In genomic region chr6:111566873-111567517, GRCh38 we compare ENCODE assay signal across 10 cellular contexts. TPM values are rescaled to one million over a fixed set of nuclear protein-coding genes. Genes with fewer than 3 reads are reported as not detected.
DNase-seq lines count a peak whose midpoint lies in the region; ATAC-seq, FAIRE-seq and TF ChIP-seq lines count a peak whose summit lies in the region.
"Had no signal": no experiment of that assay in that cellular context is flagged by ENCODE, and none has a peak within 500 bp of the region (broad histone marks: within the 10 kb centered on the region; RNA-seq: fewer than 3 reads in every experiment).

No MANE protein-coding gene starts in this region.

- H3K9me3 ChIP-seq in keratinocyte (ENCODE audit: control insufficient read depth, low read depth, low read length) (no peaks in the 10 kb centered on the region), tibial artery (no peaks in the 10 kb centered on the region), spleen (no peaks in the 10 kb centered on the region)

- 7 to 18% (median 16%) methylated on average over 19 of the region's 19 CpGs for WGBS in spleen, 5 donors

- FAIRE-seq in keratinocyte (lab: Jason Lieb, UNC): peak; percentile 69
- FAIRE-seq: TTC549 had no signal

- H3K4me1 ChIP-seq in ACC112 (ENCODE audit: control insufficient read depth, insufficient read depth, low read length, unreplicated experiment): peaks cover 41% of the 10 kb centered on the region
- peaks cover 42% of the 10 kb centered on the region for H3K4me1 ChIP-seq in keratinocyte (ENCODE audit: control insufficient read depth, extremely low read depth, insufficient read depth, low read length)
- peaks cover 6 to 68% (median 38%) of the 10 kb centered on the region in 4 donors for H3K4me1 ChIP-seq in tibial artery
- H3K4me1 ChIP-seq in spleen: peaks cover 6 to 43% (median 25%) of the 10 kb centered on the region in 6 donors

- no peak for ATAC-seq in WTC11
- ATAC-seq in HG02642 (IDR thresholded peaks at IDR 0.05; ENCODE audit: poor library complexity, unreplicated experiment): no peak

- no peaks in the 10 kb centered on the region for H4K20me1 ChIP-seq in keratinocyte (ENCODE audit: control insufficient read depth, extremely low read depth, insufficient read depth, low read length)

- peak; percentile 66 to 73 for DNase-seq in Kasumi-1 (lab: John Stamatoyannopoulos, UW)
- no peak for DNase-seq in WTC11 (ENCODE audit: low spot score)
- no peak for DNase-seq in keratinocyte (ENCODE audit: low read depth, low spot score)
- no peak for DNase-seq in tibial artery
- no peak for DNase-seq in activated CD8-positive, alpha-beta memory T cell treated with anti-CD3 and anti-CD28 coated beads for 24 hours
- DNase-seq in spleen: no peak

- no peak overlapping the region for H3K4me3 Mint-ChIP-seq in WTC11

- H3K27me3 Mint-ChIP-seq in WTC11 (ENCODE audit: low read depth): no peaks in the 10 kb centered on the region

- H3K27me3 ChIP-seq in ACC112 (ENCODE audit: insufficient read depth, low read length) (no peaks in the 10 kb centered on the region), keratinocyte (ENCODE audit: control insufficient read depth, extremely low read depth, insufficient read depth, low read length) (no peaks in the 10 kb centered on the region), tibial artery (no peaks in the 10 kb centered on the region), spleen (replicated peaks in 1 of 7) (no peaks in the 10 kb centered on the region)

- H3K9ac ChIP-seq in keratinocyte (ENCODE audit: control insufficient read depth, extremely low read depth, insufficient read depth, low read length): peak overlapping the region; percentile 52
- H3K9ac ChIP-seq: parathyroid adenoma had no signal

- H3K27ac ChIP-seq in ACC112 (ENCODE audit: low read depth, low read length) (peak overlapping the region; percentile 95; the same call in 1 of the 2 replicates), keratinocyte (ENCODE audit: control insufficient read depth, insufficient read depth, low read length) (peak overlapping the region; percentile 72), tibial artery (peak overlapping the region; percentile 79 to 82), spleen (peak overlapping the region in 3 of 8 donors; percentile 4 to 25 (median 17))
- H3K27ac ChIP-seq: parathyroid adenoma had no signal

- H2AFZ ChIP-seq in ACC112 (ENCODE audit: low read length, unreplicated experiment): no peak overlapping the region
- no peak overlapping the region for H2AFZ ChIP-seq in keratinocyte (ENCODE audit: control insufficient read depth, low read length)
- H2AFZ ChIP-seq: parathyroid adenoma had no signal

- TF ChIP-seq CTCF in WTC11 (IDR thresholded peaks at IDR 0.05): no peak
- no peak for TF ChIP-seq CTCF in keratinocyte (optimal IDR thresholded peaks at IDR 0.05 in 1 of 3, IDR thresholded peaks at IDR 0.05 in 1 of 3, conservative IDR thresholded peaks at IDR 0.05 in 1 of 3; ENCODE audit: extremely low read depth in 1 of 3, insufficient read depth in 2 of 3, low read length in 3 of 3)
- TF ChIP-seq CTCF in tibial artery (IDR thresholded peaks at IDR 0.05): no peak
- TF ChIP-seq CTCF in spleen (IDR thresholded peaks at IDR 0.05 in 8 of 11, conservative IDR thresholded peaks at IDR 0.05 in 3 of 11): no peak

- peak overlapping the region; percentile 45 for H3K4me2 ChIP-seq in keratinocyte (ENCODE audit: control insufficient read depth, extremely low read depth, insufficient read depth, low read depth, low read length)

- H3K36me3 ChIP-seq in ACC112 (ENCODE audit: insufficient read depth, low read length) (peaks cover 35% of the 10 kb centered on the region), keratinocyte (ENCODE audit: control insufficient read depth in 2 of 2, extremely low read depth in 1 of 2, insufficient read depth in 2 of 2, low read length in 2 of 2) (peaks cover 45 to 76% of the 10 kb centered on the region in 2 experiments), tibial artery (peaks cover 14 to 38% (median 26%) of the 10 kb centered on the region in 3 donors), spleen (peaks cover 0 to 83% (median 8%) of the 10 kb centered on the region in 6 donors)

- H3K9me3 Mint-ChIP-seq in WTC11: no peaks in the 10 kb centered on the region

- H3K36me3 Mint-ChIP-seq in WTC11: peaks cover 47% of the 10 kb centered on the region

- dilution Hi-C loops in keratinocyte (cut with MboI; ENCODE audit: extremely low pct_ligation_motif_present, low sequenced_read_pairs): no loop called here

- intact Hi-C loops in tibial artery (cut with DNase I; ENCODE audit: low total_unique reads): no loop called here
- intact Hi-C loops in spleen (cut with DNase I; ENCODE audit: low total_unique reads): no loop called here

- H3K4me1 Mint-ChIP-seq in WTC11: peaks cover 9% of the 10 kb centered on the region

- CTCF ChIA-PET in WTC11 (lab: Charles Lee): interaction anchor here (2.9 kb wide), 1 partner anchor 88 kb away, joined by 17 read pairs; no protein-coding TSS in a partner anchor

- TF ChIP-seq POLR2A in spleen (IDR thresholded peaks at IDR 0.05): no peak

- H3K9me1 ChIP-seq in keratinocyte (ENCODE audit: control insufficient read depth, extremely low read depth, insufficient read depth, low read length): peaks cover 2% of the 10 kb centered on the region

- POLR2A ChIA-PET in WTC11 (lab: Charles Lee): no interaction called here

- H3K27ac Mint-ChIP-seq in WTC11: peak overlapping the region; percentile 91

- no peaks in the 10 kb centered on the region for H3K79me2 ChIP-seq in ACC112 (ENCODE audit: control insufficient read depth, insufficient read depth, low read length, unreplicated experiment)
- H3K79me2 ChIP-seq in keratinocyte (ENCODE audit: control insufficient read depth, insufficient read depth, low read length): peaks cover 16% of the 10 kb centered on the region
- H3K79me2 ChIP-seq: parathyroid adenoma had no signal

- H3K4me3 ChIP-seq in ACC112 (ENCODE audit: low read depth, low read length) (no peak overlapping the region), keratinocyte (ENCODE audit: control insufficient read depth in 2 of 3, extremely low read depth in 1 of 3, insufficient read depth in 2 of 3, low read depth in 1 of 3, low read length in 3 of 3) (peak overlapping the region in 2 of 3 experiments; percentile 20 to 49), tibial artery (no peak overlapping the region), spleen (peak overlapping the region in 2 of 8 donors; percentile 30 to 51)

TF ChIP-seq in WTC11, 78 proteins besides CTCF, POLR2A, EP300 and RAD21 (continues in another document):
- TF ChIP-seq ARID4B (CRISPR knock-in tag; IDR thresholded peaks at IDR 0.05; ENCODE audit: borderline replicate concordance) (no peak), E2F4 (CRISPR knock-in tag; IDR thresholded peaks at IDR 0.05; ENCODE audit: borderline replicate concordance, low read depth) (no peak), ZBTB21 (CRISPR knock-in tag; IDR thresholded peaks at IDR 0.05; ENCODE audit: borderline replicate concordance) (no peak), EMX1 (CRISPR knock-in tag; IDR thresholded peaks at IDR 0.05) (no peak), FOXP1 (CRISPR knock-in tag; IDR thresholded peaks at IDR 0.05; ENCODE audit: borderline replicate concordance) (no peak), NFATC4 (CRISPR knock-in tag; IDR thresholded peaks at IDR 0.05) (no peak)

RNA-seq across cellular contexts. Expression of gene TRAF3IP2, which starts 38.7 kb away (rescaled TPM):
- total RNA-seq in WTC11 (2021): 25.8 to 32.3 TPM (median 30.7 TPM) in 3 replicates
- 76.8 to 81.6 TPM (median 81.1 TPM) in 3 replicates for polyA plus RNA-seq in keratinocyte
- 47.7 TPM for polyA plus RNA-seq in keratinocyte (2011; ENCODE audit: low read depth)
- polyA plus RNA-seq in keratinocyte (2011; cell fraction: cytosol; rRNA removed): 83.9 and 87.4 TPM in 2 replicates
- 81.5 and 96.9 TPM in 2 replicates for polyA plus RNA-seq in keratinocyte (2011; cell fraction: nucleus; rRNA removed)
- 74.8 and 75.5 TPM in 2 replicates for polyA plus RNA-seq in keratinocyte (2012; ENCODE audit: low replicate concordance)
- 89.6 to 152 TPM (median 117 TPM) in 3 replicates for polyA minus RNA-seq in keratinocyte
- 76.4 TPM for polyA minus RNA-seq in keratinocyte (2011; cell fraction: cytosol; rRNA and poly(A)+ RNA removed)
- 48.5 and 58.3 TPM in 2 replicates for polyA minus RNA-seq in keratinocyte (2011; cell fraction: nucleus; rRNA and poly(A)+ RNA removed)
- 10 to 100 TPM in 6 of 7 donors, 1 to 10 TPM in 1; 9.4 to 26.0 (median 15.2) TPM for total RNA-seq in spleen
- polyA plus RNA-seq in spleen: 10 to 100 TPM; 18.5 to 30.1 (median 25.6) TPM

Comparison
In these comparisons a context has a peak if more than half of its experiments do, and no peak if none do; other contexts are left out.
1. H3K4me3 ChIP-seq: peak in keratinocyte (2 of 3); none in ACC112 (single experiment) and tibial artery (0 of 2).
2. DNase-seq: peak in Kasumi-1 (2 of 2); none in WTC11 (single experiment), keratinocyte (single experiment), tibial artery (0 of 2), activated CD8-positive, alpha-beta memory T cell treated with anti-CD3 and anti-CD28 coated beads for 24 hours (single experiment) and spleen (single experiment).